ENCODE assay signal across 25 cellular contexts in the genomic region with DNA sequence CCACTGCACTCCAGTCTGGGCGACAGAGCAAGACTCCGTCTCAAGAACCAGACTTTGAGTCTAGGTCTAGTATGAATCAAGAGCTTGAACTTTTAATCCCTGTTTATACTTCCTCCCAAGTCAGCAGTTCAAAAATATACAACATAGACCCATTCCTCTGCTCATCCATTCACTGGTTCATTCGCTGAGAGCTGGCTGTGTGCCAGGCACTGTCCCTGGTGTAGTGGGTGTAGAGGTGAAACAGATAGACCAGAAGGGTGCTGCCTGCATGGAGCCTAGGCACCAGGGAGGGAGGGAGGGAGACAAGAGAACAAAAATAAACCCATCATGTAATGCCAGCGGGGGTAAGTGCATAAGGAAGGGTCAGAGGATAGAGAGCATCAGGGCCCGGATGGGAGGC. TPM values are rescaled to one million over a fixed set of nuclear protein-coding genes. Genes with fewer than 3 reads are reported as not detected.
A peak's percentile ranks its signal among the peaks of the same experiment; 100 is the strongest.
DNase-seq lines count a peak whose midpoint lies in the region; ATAC-seq and TF ChIP-seq lines count a peak whose summit lies in the region.
"Had no signal": no experiment of that assay in that cellular context is flagged by ENCODE, and none has a peak within 500 bp of the region (broad histone marks: within the 10 kb centered on the region; RNA-seq: fewer than 3 reads in every experiment).

No MANE protein-coding gene starts in this region.

- no peaks in the 10 kb centered on the region for H3K79me2 ChIP-seq in neural progenitor cell (ENCODE audit: low read depth)

- H3K4me3 ChIP-seq in heart left ventricle = no peak overlapping the region
- no peak overlapping the region for H3K4me3 ChIP-seq in right cardiac atrium (ENCODE audit: low read length)
- H3K4me3 ChIP-seq in neural progenitor cell = no peak overlapping the region
- H3K4me3 ChIP-seq in skeletal muscle tissue (ENCODE audit: low read length in 3 of 3) = no peak overlapping the region
- no peak overlapping the region for H3K4me3 ChIP-seq in lower leg skin (ENCODE audit: low read depth, poor library complexity, severe bottlenecking)
- H3K4me3 ChIP-seq: A549; BLaER1 treated with 17β-estradiol and CSF1 and Interleukin-3, amounts not matched to agents 10 nM and 100 nM; GM12878 had no signal

- peaks cover 5% of the 10 kb centered on the region for H3K27me3 Mint-ChIP-seq in neural progenitor cell (ENCODE audit: insufficient read depth, low read depth)
- H3K27me3 Mint-ChIP-seq: CD4-positive, alpha-beta memory T cell had no signal

- H3F3A ChIP-seq in neural progenitor cell (ENCODE audit: low read depth) = no peaks in the 10 kb centered on the region

- TF ChIP-seq CTCF in heart left ventricle (IDR thresholded peaks at IDR 0.05) (no peak), neural progenitor cell (IDR thresholded peaks at IDR 0.05) (no peak), lower leg skin (IDR thresholded peaks at IDR 0.05) (no peak)

- H2AFZ ChIP-seq in neural progenitor cell (replicated peaks) = no peak overlapping the region

- peak overlapping the region; percentile 15 for H3K27ac Mint-ChIP-seq in neural progenitor cell
- H3K27ac Mint-ChIP-seq: B cell; CD4-positive, alpha-beta memory T cell; CD8-positive, alpha-beta memory T cell had no signal

- no peak overlapping the region for H3K4me2 ChIP-seq in neural progenitor cell
- H3K4me2 ChIP-seq: A549; BLaER1 treated with 17β-estradiol and CSF1 and Interleukin-3, amounts not matched to agents 10 nM and 100 nM had no signal

- H3K4me1 Mint-ChIP-seq in neural progenitor cell = peaks cover 16% of the 10 kb centered on the region
- H3K4me1 Mint-ChIP-seq: B cell; CD4-positive, alpha-beta memory T cell; CD8-positive, alpha-beta memory T cell had no signal

- WGBS in heart left ventricle, 4 donors = 76 to 86% (median 84%) methylated on average over 5 of the region's 5 CpGs
- whole genome bisulfite sequencing in right cardiac atrium = 90% methylated on average over 5 of the region's 5 CpGs
- 89 to 96% methylated on average over 5 of the region's 5 CpGs for WGBS in lower leg skin, 2 donors

- H3K9me3 ChIP-seq in heart left ventricle = peaks cover 0 to 15% (median 0%) of the 10 kb centered on the region in 12 donors
- H3K9me3 ChIP-seq in right cardiac atrium (ENCODE audit: control insufficient read depth, low read length) = no peaks in the 10 kb centered on the region
- H3K9me3 ChIP-seq in neural progenitor cell (ENCODE audit: low read depth) = no peaks in the 10 kb centered on the region
- no peaks in the 10 kb centered on the region for H3K9me3 ChIP-seq in skeletal muscle tissue (ENCODE audit: control insufficient read depth in 3 of 3, low read length in 3 of 3)
- H3K9me3 ChIP-seq: A549; BLaER1 treated with 17β-estradiol and CSF1 and Interleukin-3, amounts not matched to agents 10 nM and 100 nM had no signal

- peak; percentile 65 for DNase-seq in Right ventricle myocardium inferior (ENCODE audit: missing footprints)
- no peak for DNase-seq in heart left ventricle
- DNase-seq in right cardiac atrium = peak in 2 of 3 donors; percentile 33 to 53
- DNase-seq in cardiac septum (ENCODE audit: low spot score) = no peak
- DNase-seq in neural progenitor cell (ENCODE audit: low spot score) = no peak
- no peak for DNase-seq in NCI-H1417 treated with DMSO at 0.1 percent for 48 hours (lab: John Stamatoyannopoulos, UW)
- DNase-seq in lower leg skin (ENCODE audit: low spot score in 2 of 2) = no peak
- DNase-seq: AML-193; CD4-positive, alpha-beta memory T cell; CD8-positive, alpha-beta memory T cell; COR-L47; DMS 273 treated with DMSO at 0.1 percent for 48 hours; DMS153; DMS53; DMS79; DND-41; EL; GDM1 had no signal

- H3K27ac ChIP-seq in heart left ventricle = no peak overlapping the region
- H3K27ac ChIP-seq in right cardiac atrium (ENCODE audit: low read length) = no peak overlapping the region
- no peak overlapping the region for H3K27ac ChIP-seq in neural progenitor cell
- H3K27ac ChIP-seq in skeletal muscle tissue (ENCODE audit: low read depth, low read length) = peak overlapping the region; percentile 93
- H3K27ac ChIP-seq: 22Rv1; A549; BLaER1 treated with 17β-estradiol and CSF1 and Interleukin-3, amounts not matched to agents 10 nM and 100 nM; C4-2B had no signal

- no peaks in the 10 kb centered on the region for H4K20me1 ChIP-seq in neural progenitor cell (ENCODE audit: low read depth)
- H4K20me1 ChIP-seq: BLaER1 treated with 17β-estradiol and CSF1 and Interleukin-3, amounts not matched to agents 10 nM and 100 nM had no signal

- H3K4me3 Mint-ChIP-seq in neural progenitor cell = no peak overlapping the region
- H3K4me3 Mint-ChIP-seq: B cell; CD4-positive, alpha-beta memory T cell; CD8-positive, alpha-beta memory T cell had no signal

- H3K9me3 Mint-ChIP-seq in neural progenitor cell = peaks cover 6% of the 10 kb centered on the region

- no peaks in the 10 kb centered on the region for H3K36me3 Mint-ChIP-seq in neural progenitor cell
- H3K36me3 Mint-ChIP-seq: CD4-positive, alpha-beta memory T cell; CD8-positive, alpha-beta memory T cell had no signal

- intact Hi-C loops in Right ventricle myocardium inferior (cut with DNase I) = no loop called here
- intact Hi-C loops in heart left ventricle (cut with DNase I) = no loop called here
- intact Hi-C loops in right cardiac atrium (cut with DNase I) = loop anchor here in 1 of 4 donors (2.0 kb wide), 1 partner anchor 27 kb away; no protein-coding TSS in a partner anchor
- intact Hi-C loops in cardiac septum (cut with DNase I) = no loop called here
- intact Hi-C loops in lower leg skin (cut with DNase I; ENCODE audit: low total_unique reads) = no loop called here

- H3K27me3 ChIP-seq in heart left ventricle (no peaks in the 10 kb centered on the region), right cardiac atrium (ENCODE audit: control insufficient read depth, insufficient read depth) (no peaks in the 10 kb centered on the region), neural progenitor cell (no peaks in the 10 kb centered on the region), skeletal muscle tissue (ENCODE audit: control insufficient read depth in 3 of 3, insufficient read depth in 3 of 3, low read length in 3 of 3) (no peaks in the 10 kb centered on the region)
- H3K27me3 ChIP-seq: BLaER1 treated with 17β-estradiol and CSF1 and Interleukin-3, amounts not matched to agents 10 nM and 100 nM had no signal

- TF ChIP-seq POLR2A in heart left ventricle (IDR thresholded peaks at IDR 0.05) (no peak), lower leg skin (IDR thresholded peaks at IDR 0.05) (no peak)

- H3K36me3 ChIP-seq in heart left ventricle (no peaks in the 10 kb centered on the region), neural progenitor cell (no peaks in the 10 kb centered on the region), skeletal muscle tissue (ENCODE audit: control insufficient read depth in 3 of 3, insufficient read depth in 3 of 3, low read length in 3 of 3) (peaks cover 0 to 3% (median 0%) of the 10 kb centered on the region in 3 donors)
- H3K36me3 ChIP-seq: BLaER1 treated with 17β-estradiol and CSF1 and Interleukin-3, amounts not matched to agents 10 nM and 100 nM had no signal

- no peak for ATAC-seq in Right ventricle myocardium inferior
- ATAC-seq in heart left ventricle = no peak
- no peak for ATAC-seq in right cardiac atrium
- ATAC-seq: A549, GM12878 had no signal

- H3K9ac ChIP-seq in neural progenitor cell (no peak overlapping the region), skeletal muscle tissue (ENCODE audit: low read depth in 1 of 3, low read length in 3 of 3) (no peak overlapping the region)
- H3K9ac ChIP-seq: BLaER1 treated with 17β-estradiol and CSF1 and Interleukin-3, amounts not matched to agents 10 nM and 100 nM had no signal

- peaks cover 0 to 33% (median 13%) of the 10 kb centered on the region in 12 donors for H3K4me1 ChIP-seq in heart left ventricle
- no peaks in the 10 kb centered on the region for H3K4me1 ChIP-seq in right cardiac atrium (ENCODE audit: control insufficient read depth, insufficient read depth, low read length)
- H3K4me1 ChIP-seq in neural progenitor cell = peaks cover 7% of the 10 kb centered on the region
- H3K4me1 ChIP-seq in skeletal muscle tissue (ENCODE audit: control insufficient read depth in 3 of 3, insufficient read depth in 3 of 3, low read length in 3 of 3) = peaks cover 31 to 46% (median 44%) of the 10 kb centered on the region in 3 donors
- H3K4me1 ChIP-seq: A549; BLaER1 treated with 17β-estradiol and CSF1 and Interleukin-3, amounts not matched to agents 10 nM and 100 nM had no signal

RNA-seq across cellular contexts. Expression of gene SEC16B, which starts 25.5 kb away (rescaled TPM):
- total RNA-seq in Right ventricle myocardium inferior = 1.5 TPM
- 1 to 10 TPM; 1.2 to 3.3 (median 2.3) TPM for total RNA-seq in heart left ventricle
- polyA plus RNA-seq in heart left ventricle = 1 to 10 TPM; 1.1 to 3.8 TPM
- total RNA-seq in right cardiac atrium = 1 to 10 TPM; 1.4 to 3.9 (median 2.6) TPM
- polyA plus RNA-seq in right cardiac atrium = 2.9 TPM
- total RNA-seq in cardiac septum = 1.3 TPM
- total RNA-seq in neural progenitor cell (ENCODE audit: low replicate concordance) = 0.67 and 0.74 TPM in 2 replicates
- 5.7 TPM for total RNA-seq in skeletal muscle tissue
- total RNA-seq in lower leg skin = 1 to 10 TPM in 3 of 4 donors, under 1 TPM in 1; 0.21 to 1.8 (median 1.4) TPM
- total RNA-seq: CD4-positive, alpha-beta memory T cell; CD8-positive, alpha-beta memory T cell had no signal
- polyA plus RNA-seq: CD4-positive, alpha-beta memory T cell; CD8-positive, alpha-beta memory T cell had no signal

Comparison
In these comparisons a context has a peak if more than half of its experiments do, and no peak if none do; other contexts are left out.
1. DNase-seq: peak in Right ventricle myocardium inferior (single experiment) and right cardiac atrium (2 of 3); none in heart left ventricle (0 of 5), cardiac septum (single experiment), neural progenitor cell (single experiment), NCI-H1417 treated with DMSO at 0.1 percent for 48 hours (single experiment) and lower leg skin (0 of 2).